In genomic region chr17:8186446-8186786, GRCh38 we compare ENCODE assay signal across 1 cellular context.
TF ChIP-seq lines count a peak whose summit lies in the region.

No MANE protein-coding gene starts in this region.

TF ChIP-seq in K562, 482 proteins besides CTCF, POLR2A, EP300 and RAD21 (continued from another document and continues in another):
- TF ChIP-seq RERE (CRISPR knock-in tag; IDR thresholded peaks at IDR 0.05; ENCODE audit: borderline replicate concordance) (no peak), ARID2 (IDR thresholded peaks at IDR 0.05) (no peak), PHB2 (IDR thresholded peaks at IDR 0.05; ENCODE audit: low read depth) (no peak), ZNF23 (CRISPR knock-in tag; IDR thresholded peaks at IDR 0.05) (no peak), NFYB (IDR thresholded peaks at IDR 0.05; ENCODE audit: extremely low read depth, insufficient read length) (no peak), STAT5B (CRISPR knock-in tag; IDR thresholded peaks at IDR 0.05) (no peak), KLF10 (CRISPR knock-in tag; IDR thresholded peaks at IDR 0.05) (no peak), E2F4 (CRISPR knock-in tag; IDR thresholded peaks at IDR 0.05; ENCODE audit: low read depth) (no peak), RBM17 (IDR thresholded peaks at IDR 0.05; ENCODE audit: borderline replicate concordance, low read depth, low read length) (no peak), ZFP36 (IDR thresholded peaks at IDR 0.05; ENCODE audit: low read depth, low read length, partially characterized antibody) (no peak), PHB (CRISPR knock-in tag; IDR thresholded peaks at IDR 0.05) (no peak), MNT (conservative IDR thresholded peaks at IDR 0.05) (0 out of 4 replicates have a peak, but pooled peaks of 1 of the 2 experiments have one; percentile 3), E2F1 (CRISPR knock-in tag; IDR thresholded peaks at IDR 0.05) (no peak), CHAMP1 (IDR thresholded peaks at IDR 0.05) (no peak), ETV1 (tag; conservative IDR thresholded peaks at IDR 0.05; ENCODE audit: low read depth) (no peak), PRMT5 (CRISPR knock-in tag; IDR thresholded peaks at IDR 0.05) (no peak), BACH1 (tag; IDR thresholded peaks at IDR 0.05) (no peak), ZHX1 (conservative IDR thresholded peaks at IDR 0.05; ENCODE audit: low read length) (no peak), ZNF124 (CRISPR knock-in tag; IDR thresholded peaks at IDR 0.05) (no peak), THAP12 (CRISPR knock-in tag; IDR thresholded peaks at IDR 0.05) (no peak), ZNF431 (CRISPR knock-in tag; IDR thresholded peaks at IDR 0.05) (no peak), SRSF9 (IDR thresholded peaks at IDR 0.05; ENCODE audit: borderline replicate concordance, low read depth, low read length) (no peak), ATF7 (IDR thresholded peaks at IDR 0.05) (no peak), ZNF830 (CRISPR knock-in tag; IDR thresholded peaks at IDR 0.05) (no peak), TRIM24 (IDR thresholded peaks at IDR 0.05) (no peak), HDAC2 (IDR thresholded peaks at IDR 0.05) (no peak), HES1 (IDR thresholded peaks at IDR 0.05; ENCODE audit: low read depth) (no peak), CBX3 (IDR thresholded peaks at IDR 0.05; ENCODE audit: borderline replicate concordance in 1 of 2, low read length in 2 of 2) (no peak), PTBP1 (IDR thresholded peaks at IDR 0.05; ENCODE audit: low read depth, low read length) (no peak), ZNF445 (CRISPR knock-in tag; IDR thresholded peaks at IDR 0.05; ENCODE audit: low read depth) (0 out of 2 replicates have a peak, but pooled peaks have one; percentile 31), TBL1XR1 (IDR thresholded peaks at IDR 0.05; ENCODE audit: low read length in 2 of 2) (no peak), CTBP1 (IDR thresholded peaks at IDR 0.05; ENCODE audit: borderline replicate concordance) (0 out of 2 replicates have a peak, but pooled peaks have one; percentile 0), MECOM (CRISPR knock-in tag; IDR thresholded peaks at IDR 0.05) (no peak), SMAD3 (CRISPR knock-in tag; conservative IDR thresholded peaks at IDR 0.05) (no peak), KLF1 (tag; IDR thresholded peaks at IDR 0.05) (no peak), SRF (CRISPR knock-in tag; IDR thresholded peaks at IDR 0.05) (no peak; a peak in 1 of 4 replicates), LCOR (CRISPR knock-in tag; IDR thresholded peaks at IDR 0.05) (no peak; the same call in 1 of the 2 replicates), GATA2 (CRISPR knock-in tag; IDR thresholded peaks at IDR 0.05) (no peak), STAG1 (CRISPR knock-in tag; IDR thresholded peaks at IDR 0.05; ENCODE audit: borderline replicate concordance) (no peak), DPF2 (IDR thresholded peaks at IDR 0.05) (no peak), NFRKB (IDR thresholded peaks at IDR 0.05; ENCODE audit: low read depth) (no peak), ZFP30 (CRISPR knock-in tag; IDR thresholded peaks at IDR 0.05; ENCODE audit: borderline replicate concordance) (no peak), SMAD4 (CRISPR knock-in tag; conservative IDR thresholded peaks at IDR 0.05) (no peak), TBP (optimal IDR thresholded peaks at IDR 0.05; ENCODE audit: low read depth, low read length) (no peak)
- TF ChIP-seq, protein P1, sequence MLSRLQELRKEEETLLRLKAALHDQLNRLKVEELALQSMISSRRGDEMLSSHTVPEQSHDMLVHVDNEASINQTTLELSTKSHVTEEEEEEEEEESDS (CRISPR knock-in tag; IDR thresholded peaks at IDR 0.05), result no peak
- TF ChIP-seq, protein P2, sequence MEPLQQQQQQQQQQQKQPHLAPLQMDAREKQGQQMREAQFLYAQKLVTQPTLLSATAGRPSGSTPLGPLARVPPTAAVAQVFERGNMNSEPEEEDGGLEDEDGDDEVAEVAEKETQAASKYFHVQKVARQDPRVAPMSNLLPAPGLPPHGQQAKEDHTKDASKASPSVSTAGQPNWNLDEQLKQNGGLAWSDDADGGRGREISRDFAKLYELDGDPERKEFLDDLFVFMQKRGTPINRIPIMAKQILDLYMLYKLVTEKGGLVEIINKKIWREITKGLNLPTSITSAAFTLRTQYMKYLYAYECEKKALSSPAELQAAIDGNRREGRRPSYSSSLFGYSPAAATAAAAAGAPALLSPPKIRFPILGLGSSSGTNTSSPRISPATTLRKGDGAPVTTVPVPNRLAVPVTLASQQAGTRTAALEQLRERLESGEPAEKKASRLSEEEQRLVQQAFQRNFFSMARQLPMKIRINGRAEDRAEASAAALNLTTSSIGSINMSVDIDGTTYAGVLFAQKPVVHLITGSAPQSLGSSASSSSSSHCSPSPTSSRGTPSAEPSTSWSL (CRISPR knock-in tag; IDR thresholded peaks at IDR 0.05; ENCODE audit: borderline replicate concordance), result no peak
